ENCODE assay signal across 11 cellular contexts in genomic region chr13:45662903-45663302, GRCh38. TPM values are rescaled to one million over a fixed set of nuclear protein-coding genes. Genes with fewer than 3 reads are reported as not detected.
"Had no signal": no experiment of that assay in that cellular context is flagged by ENCODE, and none has a peak within 500 bp of the region (broad histone marks: within the 10 kb centered on the region; RNA-seq: fewer than 3 reads in every experiment).

No MANE protein-coding gene starts in this region.

RNA-seq across cellular contexts. Expression of gene CBY2, which starts 39.2 kb away (rescaled TPM):
- total RNA-seq: OCI-LY7, PC-3, PC-9, Peyer's patch, Right ventricle myocardium inferior, Right ventricle myocardium superior, RPMI7951, SJCRH30, SJSA1, SK-MEL-5 had no signal
- polyA plus RNA-seq: SK-N-SH had no signal

RNA-seq across cellular contexts. Expression of gene ERICH6B, which starts 47.4 kb away (rescaled TPM):
- total RNA-seq: OCI-LY7, PC-3, PC-9, Peyer's patch, Right ventricle myocardium inferior, Right ventricle myocardium superior, RPMI7951, SJCRH30, SJSA1, SK-MEL-5 had no signal
- polyA plus RNA-seq: SK-N-SH had no signal
